1 cellular context compared by ENCODE assay signal in genomic region chr3:113268917-113269316, GRCh38.
TF ChIP-seq lines count a peak whose summit lies in the region.

No MANE protein-coding gene starts in this region.

TF ChIP-seq in HEK293, 187 proteins besides CTCF, POLR2A, EP300 and RAD21 (continued from another document):
- no peak for TF ChIP-seq SP3 (tag by site-specific recombination; IDR thresholded peaks at IDR 0.05)
- TF ChIP-seq HOXA7 (CRISPR knock-in tag; IDR thresholded peaks at IDR 0.05; ENCODE audit: borderline replicate concordance), result no peak
